In genomic region chr14:102786758-102787157, GRCh38 we compare ENCODE assay signal across 11 cellular contexts. TPM values are rescaled to one million over a fixed set of nuclear protein-coding genes. Genes with fewer than 3 reads are reported as not detected.
A peak's percentile ranks its signal among the peaks of the same experiment; 100 is the strongest.
DNase-seq lines count a peak whose midpoint lies in the region; ATAC-seq and TF ChIP-seq lines count a peak whose summit lies in the region.
"Had no signal": no experiment of that assay in that cellular context is flagged by ENCODE, and none has a peak within 500 bp of the region (broad histone marks: within the 10 kb centered on the region; RNA-seq: fewer than 3 reads in every experiment).

No MANE protein-coding gene starts in this region.

- H3K4me1 ChIP-seq in CD4-positive, CD25-positive, alpha-beta regulatory T cell (ENCODE audit: control insufficient read depth, insufficient read depth, low read length, poor library complexity, severe bottlenecking), result peaks cover 62% of the 10 kb centered on the region
- H3K4me1 ChIP-seq in foreskin keratinocyte, result peaks cover 6% of the 10 kb centered on the region

- H3K27ac ChIP-seq in CD4-positive, CD25-positive, alpha-beta regulatory T cell (ENCODE audit: insufficient read depth, low read length, poor library complexity, severe bottlenecking), result peak overlapping the region; percentile 73
- H3K27ac ChIP-seq in foreskin keratinocyte, result no peak overlapping the region
- H3K27ac ChIP-seq: esophagus muscularis mucosa had no signal

- H3K27me3 ChIP-seq in CD4-positive, CD25-positive, alpha-beta regulatory T cell (ENCODE audit: control insufficient read depth, insufficient read depth, low read length), result no peaks in the 10 kb centered on the region
- H3K27me3 ChIP-seq in foreskin keratinocyte, result no peaks in the 10 kb centered on the region
- H3K27me3 ChIP-seq: esophagus muscularis mucosa had no signal

- H3K4me1 Mint-ChIP-seq in CD4-positive, CD25-positive, alpha-beta regulatory T cell, result peaks cover 54 to 88% (median 67%) of the 10 kb centered on the region in 4 donors
- H3K4me1 Mint-ChIP-seq in activated CD4-positive, alpha-beta memory T cell treated with anti-CD3 and anti-CD28 coated beads for 36 hours (ENCODE audit: low read depth), result peaks cover 86% of the 10 kb centered on the region

- peak; percentile 59 to 60 for ATAC-seq in CD4-positive, CD25-positive, alpha-beta regulatory T cell (ENCODE audit: low read depth in 2 of 2)
- ATAC-seq in foreskin keratinocyte (peak; percentile 56), HG03521 (IDR thresholded peaks at IDR 0.05; ENCODE audit: unreplicated experiment) (no peak)

- H3K9me3 ChIP-seq in CD4-positive, CD25-positive, alpha-beta regulatory T cell (ENCODE audit: control insufficient read depth in 2 of 2, low read length in 2 of 2), result no peaks in the 10 kb centered on the region
- H3K9me3 ChIP-seq: esophagus muscularis mucosa had no signal

- H3K9me3 Mint-ChIP-seq in CD4-positive, CD25-positive, alpha-beta regulatory T cell, result no peaks in the 10 kb centered on the region
- H3K9me3 Mint-ChIP-seq in activated CD4-positive, alpha-beta memory T cell treated with anti-CD3 and anti-CD28 coated beads for 36 hours, result peaks cover 5% of the 10 kb centered on the region

- H3K4me3 Mint-ChIP-seq in CD4-positive, CD25-positive, alpha-beta regulatory T cell, result peak overlapping the region; percentile 28 to 61 (median 49)
- H3K4me3 Mint-ChIP-seq in activated CD4-positive, alpha-beta memory T cell treated with anti-CD3 and anti-CD28 coated beads for 36 hours, result no peak overlapping the region

- intact Hi-C loops in activated CD4-positive, alpha-beta memory T cell treated with anti-CD3 and anti-CD28 coated beads for 36 hours (cut with micrococcal nuclease), result loop anchor here (1.0 kb wide), 1 partner anchor 9 kb away; no protein-coding TSS in a partner anchor

- POLR2A ChIA-PET in activated CD4-positive, alpha-beta memory T cell treated with anti-CD3 and anti-CD28 coated beads for 36 hours (lab: Charles Lee), result no interaction called here

- peak overlapping the region; percentile 81 to 91 (median 88) for H3K27ac Mint-ChIP-seq in CD4-positive, CD25-positive, alpha-beta regulatory T cell
- peak overlapping the region; percentile 16 for H3K27ac Mint-ChIP-seq in activated CD4-positive, alpha-beta memory T cell treated with anti-CD3 and anti-CD28 coated beads for 36 hours

- peaks cover 20% of the 10 kb centered on the region for H3K36me3 Mint-ChIP-seq in CD4-positive, CD25-positive, alpha-beta regulatory T cell
- peaks cover 29% of the 10 kb centered on the region for H3K36me3 Mint-ChIP-seq in activated CD4-positive, alpha-beta memory T cell treated with anti-CD3 and anti-CD28 coated beads for 36 hours

- CTCF ChIA-PET in activated CD4-positive, alpha-beta memory T cell treated with anti-CD3 and anti-CD28 coated beads for 36 hours (lab: Charles Lee), result no interaction called here

- TF ChIP-seq CTCF in GM12865 (IDR thresholded peaks at IDR 0.05; ENCODE audit: insufficient read depth, low read depth, low read length, missing control alignments) (no peak), foreskin keratinocyte (conservative IDR thresholded peaks at IDR 0.05) (no peak)

- H3K36me3 ChIP-seq in CD4-positive, CD25-positive, alpha-beta regulatory T cell (ENCODE audit: control insufficient read depth, insufficient read depth, low read length), result no peaks in the 10 kb centered on the region
- H3K36me3 ChIP-seq: esophagus muscularis mucosa had no signal

- H3K4me3 ChIP-seq in CD4-positive, CD25-positive, alpha-beta regulatory T cell (ENCODE audit: low read depth, low read length), result peak overlapping the region; percentile 40
- H3K4me3 ChIP-seq in GM12865 (ENCODE audit: low read depth, low read length), result peak overlapping the region; percentile 66
- H3K4me3 ChIP-seq: esophagus muscularis mucosa had no signal

- no peaks in the 10 kb centered on the region for H3K27me3 Mint-ChIP-seq in CD4-positive, CD25-positive, alpha-beta regulatory T cell
- H3K27me3 Mint-ChIP-seq in activated CD4-positive, alpha-beta memory T cell treated with anti-CD3 and anti-CD28 coated beads for 36 hours, result no peaks in the 10 kb centered on the region

- peak in 1 of 3 donors; percentile 52 for DNase-seq in CD4-positive, CD25-positive, alpha-beta regulatory T cell
- DNase-seq in GM12865 (ENCODE audit: low read depth) (peak; percentile 78), foreskin keratinocyte (no peak), OCI-M1 (lab: John Stamatoyannopoulos, UW) (no peak)
- DNase-seq in activated CD4-positive, alpha-beta memory T cell treated with anti-CD3 and anti-CD28 coated beads for 36 hours, result peak; percentile 59
- no peak for DNase-seq in effector CD8-positive, alpha-beta T cell (lab: John Stamatoyannopoulos, UW)
- DNase-seq: NCI-H446; posterior cingulate gyrus; stimulated activated CD4-positive, alpha-beta T cell treated with anti-CD3 and anti-CD28 coated beads, Interleukin-4, amount 100 ng/mL, for 1 hour had no signal

RNA-seq across cellular contexts. Expression of gene TRAF3, which starts 9.5 kb away (rescaled TPM):
- total RNA-seq in CD4-positive, CD25-positive, alpha-beta regulatory T cell, result 71.2 TPM
- polyA plus RNA-seq in CD4-positive, CD25-positive, alpha-beta regulatory T cell, result 10 to 100 TPM; 17.7 to 26.9 (median 20.4) TPM
- 10 to 100 TPM; 68.8 to 73.6 TPM for total RNA-seq in activated CD4-positive, alpha-beta memory T cell treated with anti-CD3 and anti-CD28 coated beads for 36 hours
- 19.9 and 20.4 TPM in 2 replicates for total RNA-seq in foreskin keratinocyte
- 9.2 and 10.1 TPM in 2 replicates for polyA plus RNA-seq in foreskin keratinocyte

Comparison
In these comparisons a context has a peak if more than half of its experiments do, and no peak if none do; other contexts are left out.
1. DNase-seq: peak in GM12865 (single experiment) and activated CD4-positive, alpha-beta memory T cell treated with anti-CD3 and anti-CD28 coated beads for 36 hours (single experiment); none in foreskin keratinocyte (0 of 2), effector CD8-positive, alpha-beta T cell (single experiment) and OCI-M1 (single experiment).